Comparison of ENCODE assay signal across 8 cellular contexts in the genomic region with DNA sequence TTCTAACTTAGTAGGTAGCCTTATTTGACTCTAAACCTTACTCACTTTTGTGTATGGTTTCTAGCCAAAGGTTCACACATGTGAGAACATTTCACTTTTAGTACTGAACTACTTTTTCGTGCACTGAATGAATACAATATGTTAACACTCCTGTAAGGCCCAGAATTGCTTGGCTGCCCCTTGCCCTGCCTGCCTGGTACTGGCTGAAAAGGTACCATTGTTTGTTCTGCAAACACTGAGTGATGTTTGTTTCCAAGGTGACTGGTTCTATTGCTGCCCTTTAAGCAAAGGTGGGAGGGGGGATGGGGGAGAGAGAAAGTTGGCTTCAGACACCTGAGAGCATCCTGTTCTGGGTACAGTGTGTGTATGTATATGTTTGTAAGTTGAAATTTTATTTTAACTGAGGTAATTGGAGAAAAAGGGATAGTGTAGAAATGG. TPM values are rescaled to one million over a fixed set of nuclear protein-coding genes. Genes with fewer than 3 reads are reported as not detected.
A peak's percentile ranks its signal among the peaks of the same experiment; 100 is the strongest.
DNase-seq lines count a peak whose midpoint lies in the region; ATAC-seq and TF ChIP-seq lines count a peak whose summit lies in the region.

No MANE protein-coding gene starts in this region.

- no peak for TF ChIP-seq CTCF in WERI-Rb-1 (IDR thresholded peaks at IDR 0.05; ENCODE audit: low read depth, low read length)

- H3K27ac ChIP-seq in WERI-Rb-1 (no peak overlapping the region), right cardiac atrium (ENCODE audit: low read length) (peak overlapping the region; percentile 62), stomach smooth muscle (ENCODE audit: low read length) (peak overlapping the region; percentile 6)

- in situ Hi-C loops in KBM-7 (cut with MboI; ENCODE audit: low pct_unique_long_range_greater_than_20kb, low sequenced_read_pairs): no loop called here

- DNase-seq in Right ventricle myocardium inferior (ENCODE audit: missing footprints) (no peak), left cardiac atrium (no peak), WERI-Rb-1 (peak; percentile 13), right cardiac atrium (peak in 1 of 3 donors; percentile 47), KBM-7 (no peak)

- H3K27me3 ChIP-seq in WERI-Rb-1 (ENCODE audit: insufficient read depth, low read depth, severe bottlenecking) (no peaks in the 10 kb centered on the region), right cardiac atrium (ENCODE audit: control insufficient read depth, insufficient read depth) (no peaks in the 10 kb centered on the region), stomach smooth muscle (ENCODE audit: control insufficient read depth in 1 of 2, insufficient read depth in 2 of 2, low read length in 2 of 2) (no peaks in the 10 kb centered on the region)

- peak overlapping the region in 1 of 2 donors; percentile 0 for H3K9ac ChIP-seq in stomach smooth muscle (ENCODE audit: low read length in 2 of 2)

- no peaks in the 10 kb centered on the region for H3K36me3 ChIP-seq in WERI-Rb-1
- no peaks in the 10 kb centered on the region for H3K36me3 ChIP-seq in stomach smooth muscle (ENCODE audit: control insufficient read depth in 2 of 2, insufficient read depth in 2 of 2, low read length in 2 of 2)

- ATAC-seq in Right ventricle myocardium inferior (peak; percentile 49), left cardiac atrium (no peak), right cardiac atrium (no peak), HG03025 (IDR thresholded peaks at IDR 0.05; ENCODE audit: low FRiP score, unreplicated experiment) (no peak), HG02973 (IDR thresholded peaks at IDR 0.05; ENCODE audit: unreplicated experiment) (no peak)

- H3K4me1 ChIP-seq in right cardiac atrium (ENCODE audit: control insufficient read depth, insufficient read depth, low read length): peaks cover 9% of the 10 kb centered on the region
- peaks cover 36% of the 10 kb centered on the region for H3K4me1 ChIP-seq in stomach smooth muscle (ENCODE audit: control insufficient read depth, insufficient read depth, low read length)

- intact Hi-C loops in Right ventricle myocardium inferior (cut with DNase I) (no loop called here), left cardiac atrium (cut with DNase I) (loop anchor here in 1 of 2 donors (2.0 kb wide), 1 partner anchor 30 kb away; no protein-coding TSS in a partner anchor), right cardiac atrium (cut with DNase I) (no loop called here)

- H3K9me3 ChIP-seq in WERI-Rb-1 (ENCODE audit: severe bottlenecking): no peaks in the 10 kb centered on the region
- H3K9me3 ChIP-seq in right cardiac atrium (ENCODE audit: control insufficient read depth, low read length): no peaks in the 10 kb centered on the region
- H3K9me3 ChIP-seq in stomach smooth muscle (ENCODE audit: control insufficient read depth in 2 of 2, low read length in 2 of 2): no peaks in the 10 kb centered on the region

- H3K4me3 ChIP-seq in WERI-Rb-1 (ENCODE audit: low read depth, low read length) (no peak overlapping the region), right cardiac atrium (ENCODE audit: low read length) (no peak overlapping the region), stomach smooth muscle (ENCODE audit: low read length in 2 of 2) (no peak overlapping the region)

- 57% methylated on average over 1 of the region's 1 CpG for WGBS in right cardiac atrium

RNA-seq across cellular contexts. Expression of a gene that starts 31.2 kb away (rescaled TPM):
- total RNA-seq in Right ventricle myocardium inferior (34.2 TPM), left cardiac atrium (10 to 100 TPM; 34.2 to 37.6 TPM), right cardiac atrium (10 to 100 TPM; 35.3 to 40.4 (median 38.0) TPM)
- 7.8 TPM for polyA plus RNA-seq in right cardiac atrium
